In the genomic region with DNA sequence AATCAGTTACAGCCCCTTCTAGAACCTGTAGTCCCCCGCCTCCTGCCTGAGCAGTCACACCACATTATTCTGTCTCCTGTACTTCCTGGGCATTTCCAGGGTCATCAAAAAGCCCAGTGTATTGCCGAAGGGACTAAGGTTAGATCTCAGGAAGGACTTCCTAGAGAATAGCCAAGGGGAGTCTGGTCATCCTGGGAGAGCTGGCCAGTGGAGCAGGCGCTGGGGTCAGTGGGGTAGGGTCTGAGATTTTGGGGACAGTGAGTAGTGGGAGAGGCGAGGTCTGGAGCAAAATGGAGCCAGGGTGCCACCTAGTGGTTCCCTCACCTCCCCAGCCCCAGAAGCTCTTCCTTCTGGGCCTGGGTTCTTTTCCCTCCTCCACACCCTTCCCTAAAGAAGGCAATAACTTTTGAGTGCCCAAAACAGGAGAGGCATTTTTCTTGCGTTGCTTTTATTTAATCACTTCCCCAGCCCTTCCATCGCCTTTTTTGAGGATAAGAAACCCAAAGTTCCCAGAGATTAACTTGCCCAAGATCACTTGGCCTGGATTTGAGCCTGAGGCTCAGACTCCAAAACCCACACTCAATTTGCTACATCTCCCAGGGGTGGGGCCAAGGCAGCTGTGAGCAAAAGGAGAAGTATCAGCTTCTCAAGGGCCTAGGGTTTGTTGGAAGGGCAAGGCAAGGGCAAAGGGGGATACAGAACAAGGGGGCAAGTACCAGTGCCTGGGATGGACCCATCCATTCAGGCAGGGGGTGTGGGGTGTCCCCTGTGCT, we compare ENCODE assay signal across 1 cellular context.
TF ChIP-seq lines count a peak whose summit lies in the region.

No MANE protein-coding gene starts in this region.

TF ChIP-seq in HCT116, 20 proteins besides CTCF, POLR2A, EP300 and RAD21:
- TF ChIP-seq SRF (IDR thresholded peaks at IDR 0.05; ENCODE audit: low read depth) (no peak), EGR1 (IDR thresholded peaks at IDR 0.05; ENCODE audit: low read depth) (no peak), ELF1 (IDR thresholded peaks at IDR 0.05; ENCODE audit: borderline replicate concordance, low read depth) (no peak)
TF ChIP-seq in HCT116: peak in this region for 0.
